In genomic region chr22:21709688-21710087, GRCh38 we compare ENCODE assay signal across 22 cellular contexts. TPM values are rescaled to one million over a fixed set of nuclear protein-coding genes. Genes with fewer than 3 reads are reported as not detected.
DNase-seq lines count a peak whose midpoint lies in the region; ATAC-seq, FAIRE-seq and TF ChIP-seq lines count a peak whose summit lies in the region.
"Had no signal": no experiment of that assay in that cellular context is flagged by ENCODE, and none has a peak within 500 bp of the region (broad histone marks: within the 10 kb centered on the region; RNA-seq: fewer than 3 reads in every experiment).

No MANE protein-coding gene starts in this region.

- no peak overlapping the region for H2AFZ ChIP-seq in GM12878 (ENCODE audit: control insufficient read depth, low read depth, low read length)
- peak overlapping the region; percentile 21 for H2AFZ ChIP-seq in osteoblast (ENCODE audit: low read length)

- H3K27ac ChIP-seq in RWPE1 = peak overlapping the region; percentile 13; the same call in 1 of the 2 replicates
- H3K27ac ChIP-seq in GM12878 (ENCODE audit: control insufficient read depth, insufficient read depth) = no peak overlapping the region
- H3K27ac ChIP-seq in osteoblast (ENCODE audit: low read depth, low read length) = no peak overlapping the region
- no peak overlapping the region for H3K27ac ChIP-seq in aorta (ENCODE audit: low read depth in 1 of 2, low read length in 2 of 2)
- H3K27ac ChIP-seq: SK-N-MC had no signal

- SMC1A ChIA-PET in GM12878 (lab: Charles Lee; ENCODE audit: uncharacterized antibody, unreplicated experiment) = interaction anchor here (1.2 kb wide), 1 partner anchor 19 kb away, joined by 3 read pairs; no protein-coding TSS in a partner anchor

- H3K79me2 ChIP-seq in GM12878 (ENCODE audit: control insufficient read depth, insufficient read depth, low read length) = no peaks in the 10 kb centered on the region
- H3K79me2 ChIP-seq in osteoblast (ENCODE audit: insufficient read depth, low read length) = no peaks in the 10 kb centered on the region

- H4K20me1 ChIP-seq in GM12878 (ENCODE audit: control insufficient read depth, insufficient read depth) = no peaks in the 10 kb centered on the region
- H4K20me1 ChIP-seq in osteoblast (ENCODE audit: insufficient read depth, low read length) = no peaks in the 10 kb centered on the region

- ATAC-seq in GM12878 = no peak
- no peak for ATAC-seq in HG03175 (IDR thresholded peaks at IDR 0.05; ENCODE audit: unreplicated experiment)
- no peak for ATAC-seq in aorta (ENCODE audit: low FRiP score)
- no peak for ATAC-seq in GM18505 (IDR thresholded peaks at IDR 0.05; ENCODE audit: unreplicated experiment)
- ATAC-seq: Panc1 had no signal

- in situ Hi-C loops in GM12878 (cut with MboI) = loop anchor here (5.0 to 25.0 kb wide), 2 partner anchors 238 to 1203 kb away; no protein-coding TSS in a partner anchor

- TF ChIP-seq CTCF in RWPE1 (conservative IDR thresholded peaks at IDR 0.05; ENCODE audit: low read depth) (no peak), GM12878 (IDR thresholded peaks at IDR 0.05 in 2 of 3, conservative IDR thresholded peaks at IDR 0.05 in 1 of 3; ENCODE audit: control insufficient read depth in 2 of 3, extremely low read depth in 1 of 3, insufficient read depth in 1 of 3, low read depth in 3 of 3, low read length in 3 of 3) (no peak), endothelial cell (IDR thresholded peaks at IDR 0.05; ENCODE audit: unreplicated experiment) (no peak), osteoblast (IDR thresholded peaks at IDR 0.05; ENCODE audit: extremely low read depth, low read depth, low read length) (no peak)

- WGBS in GM12878 (ENCODE audit: insufficient coverage, insufficient replicate concordance, low lambda C conversion rate, missing lambda C conversion rate) = 55% methylated on average over 8 of the region's 8 CpGs
- WGBS in aorta, 2 donors = 70 to 79% methylated on average over 8 of the region's 8 CpGs

- H3K27me3 ChIP-seq in GM12878 (replicated peaks in 1 of 2; ENCODE audit: control insufficient read depth in 2 of 2, insufficient read depth in 2 of 2, low read length in 1 of 2) (no peaks in the 10 kb centered on the region), osteoblast (ENCODE audit: insufficient read depth, low read length) (no peaks in the 10 kb centered on the region), aorta (ENCODE audit: control insufficient read depth in 1 of 2, insufficient read depth in 2 of 2, low read length in 1 of 2) (no peaks in the 10 kb centered on the region)
- H3K27me3 ChIP-seq: MG63 had no signal

- no peak for FAIRE-seq in GM12878 (lab: Jason Lieb, UNC)

- H3K4me3 ChIP-seq in GM12878 (no peak overlapping the region), osteoblast (ENCODE audit: insufficient read depth, low read length) (no peak overlapping the region), aorta (ENCODE audit: low read length in 2 of 2) (no peak overlapping the region)
- H3K4me3 ChIP-seq: MG63, SK-N-MC had no signal

- TF ChIP-seq RAD21 in GM12878 (IDR thresholded peaks at IDR 0.05; ENCODE audit: insufficient read depth, low read depth, low read length) = no peak

- RAD21 ChIA-PET in GM12878 (lab: Charles Lee; ENCODE audit: unreplicated experiment) = no interaction called here

- POLR2A ChIA-PET in RWPE1 (lab: Yijun Ruan, JAX; ENCODE audit: low non-redundant PET) (no interaction called here), GM12878 (lab: Charles Lee) (interaction anchor here (0.5 kb wide), 1 partner anchor 190 kb away, joined by 3 read pairs; no protein-coding TSS in a partner anchor)

- CTCF ChIA-PET in RWPE1 (lab: Yijun Ruan, JAX) (no interaction called here), GM12878 (lab: Yijun Ruan, JAX) (interaction anchor here (1.0 to 4.6 kb wide), 2 partner anchors 9 to 228 kb away, joined by 3 to 36 read pairs; no protein-coding TSS in a partner anchor)

- DNase-seq in RWPE1 (ENCODE audit: low spot score) (no peak), GM12878 (ENCODE audit: low read depth, low spot score) (no peak), endothelial cell (ENCODE audit: low spot score) (no peak), osteoblast (ENCODE audit: insufficient read length, low spot score, missing footprints) (no peak), aorta (no peak), GF-D8 (lab: John Stamatoyannopoulos, UW) (no peak)
- DNase-seq: C1 segment of cervical spinal cord; CD4-positive, alpha-beta memory T cell; COR-L47; DMS53; GOT3; KG1; NCI-H1105 treated with DMSO at 0.1 percent for 48 hours; NCI-H2029 treated with DMSO at 0.1 percent for 48 hours; NCI-H446 treated with DMSO at 0.1 percent for 48 hours; NCI-H526; SIG-M5 had no signal

- TF ChIP-seq EP300 in GM12878 (IDR thresholded peaks at IDR 0.05; ENCODE audit: borderline replicate concordance in 1 of 2, control insufficient read depth in 1 of 2, low read depth in 2 of 2, low read length in 2 of 2) = no peak

- peaks cover 11% of the 10 kb centered on the region for H3K4me1 Mint-ChIP-seq in endothelial cell (ENCODE audit: unreplicated experiment)

- H3K9me3 Mint-ChIP-seq in endothelial cell (ENCODE audit: unreplicated experiment) = no peaks in the 10 kb centered on the region

- H3K4me1 ChIP-seq in GM12878 (ENCODE audit: control insufficient read depth, insufficient read depth, low read length) (no peaks in the 10 kb centered on the region), osteoblast (ENCODE audit: insufficient read depth, low read length) (peaks cover 13% of the 10 kb centered on the region), aorta (ENCODE audit: control insufficient read depth in 1 of 2, insufficient read depth in 2 of 2, low read length in 2 of 2) (no peaks in the 10 kb centered on the region)

- H3K9ac ChIP-seq in GM12878 (ENCODE audit: control insufficient read depth, insufficient read depth, low read length) = no peak overlapping the region

- peaks cover 9% of the 10 kb centered on the region for H3K36me3 Mint-ChIP-seq in endothelial cell (ENCODE audit: low read depth, unreplicated experiment)

- no peak overlapping the region for H3K27ac Mint-ChIP-seq in endothelial cell (ENCODE audit: unreplicated experiment)

- no peak for TF ChIP-seq POLR2A in GM12878 (IDR thresholded peaks at IDR 0.05; ENCODE audit: low read depth, low read length)
- no peak for TF ChIP-seq POLR2A in GM18505 (IDR thresholded peaks at IDR 0.05; ENCODE audit: borderline replicate concordance, extremely low read depth, insufficient read depth, insufficient read length)

- intact Hi-C loops in GM12878 (cut with micrococcal nuclease; ENCODE audit: unreplicated experiment) = no loop called here
- intact Hi-C loops in aorta (cut with DNase I) = no loop called here

- no peaks in the 10 kb centered on the region for H3K36me3 ChIP-seq in GM12878 (ENCODE audit: control insufficient read depth in 2 of 2, insufficient read depth in 2 of 2, low read length in 1 of 2)
- H3K36me3 ChIP-seq in osteoblast (ENCODE audit: insufficient read depth, low read length) = no peaks in the 10 kb centered on the region
- H3K36me3 ChIP-seq in aorta (ENCODE audit: control insufficient read depth in 1 of 2, insufficient read depth in 2 of 2, low read length in 1 of 2) = no peaks in the 10 kb centered on the region
- H3K36me3 ChIP-seq: MG63 had no signal

- no peaks in the 10 kb centered on the region for H3K27me3 Mint-ChIP-seq in endothelial cell (ENCODE audit: unreplicated experiment)
- H3K27me3 Mint-ChIP-seq: CD4-positive, alpha-beta memory T cell had no signal

- H3K4me2 ChIP-seq in GM12878 (ENCODE audit: control insufficient read depth, insufficient read depth) (no peak overlapping the region), osteoblast (ENCODE audit: insufficient read depth, low read length) (no peak overlapping the region)

- no peaks in the 10 kb centered on the region for H3K9me3 ChIP-seq in GM12878 (replicated peaks; ENCODE audit: control insufficient read depth, insufficient read depth, low read length)
- no peaks in the 10 kb centered on the region for H3K9me3 ChIP-seq in osteoblast (ENCODE audit: low read depth, low read length)
- no peaks in the 10 kb centered on the region for H3K9me3 ChIP-seq in aorta (ENCODE audit: control insufficient read depth, low read length)
- H3K9me3 ChIP-seq: MG63 had no signal

- no TSS peak for BruUV-seq in GM12878 (replicated peaks; lab: Mats Ljungman, UMichigan)

- H3K4me3 Mint-ChIP-seq in endothelial cell (ENCODE audit: unreplicated experiment) = peak overlapping the region; percentile 6
- H3K4me3 Mint-ChIP-seq: CD4-positive, alpha-beta memory T cell had no signal

RNA-seq across cellular contexts. Expression of gene YPEL1, which starts 25.9 kb away (rescaled TPM):
- total RNA-seq in GM12878 (2013; cell fraction: nucleolus; rRNA removed) = 3.8 and 4.0 TPM in 2 replicates
- 0.98 and 5.0 TPM in 2 replicates for total RNA-seq in GM12878 (2014; rRNA removed)
- 0.67 and 0.83 TPM in 2 replicates for total RNA-seq in GM12878 (2014; rRNA removed; fragmentation: Illumina TruSeq; extraction: Trizol)
- 1.4 and 1.9 TPM in 2 replicates for total RNA-seq in GM12878 (2021)
- 1.2 TPM for polyA plus RNA-seq in GM12878 (2011; ENCODE audit: low read depth)
- polyA plus RNA-seq in GM12878 (2011; rRNA removed) = 2.5 and 2.7 TPM in 2 replicates
- 1.4 and 1.5 TPM in 2 replicates for polyA plus RNA-seq in GM12878 (2011; cell fraction: cytosol; rRNA removed)
- 1.3 and 1.7 TPM in 2 replicates for polyA plus RNA-seq in GM12878 (2011; cell fraction: nucleus; rRNA removed)
- 1.9 and 2.0 TPM in 2 replicates for polyA plus RNA-seq in GM12878 (2012)
- polyA plus RNA-seq in GM12878 (2014; fragmentation: Illumina TruSeq; extraction: Trizol) = 0.69 and 0.82 TPM in 2 replicates
- under 1 TPM; 0.13 to 0.21 TPM for polyA plus RNA-seq in GM12878 (2014; fragmentation: Nextera tagmentation; extraction: Ambion mirVana)
- 1.2 and 1.4 TPM in 2 replicates for polyA plus RNA-seq in GM12878 (2014; rRNA removed)
- 1 to 10 TPM; 1.7 to 2.4 TPM for polyA plus RNA-seq in GM12878 (2016; fragmentation: Nextera tagmentation; extraction: Ambion mirVana)
- 2.0 and 2.1 TPM in 2 replicates for polyA minus RNA-seq in GM12878 (2011; rRNA and poly(A)+ RNA removed)
- polyA minus RNA-seq in GM12878 (2011; cell fraction: cytosol; rRNA and poly(A)+ RNA removed) = 0.52 and 0.94 TPM in 2 replicates
- polyA minus RNA-seq in GM12878 (2011; cell fraction: nucleus; rRNA and poly(A)+ RNA removed) = 0.67 and 1.1 TPM in 2 replicates
- total RNA-seq in endothelial cell (ENCODE audit: unreplicated experiment) = 11.5 TPM
- 1.8 and 2.2 TPM in 2 replicates for total RNA-seq in osteoblast
- 1 to 10 TPM; 4.7 to 9.1 TPM for total RNA-seq in aorta
- polyA plus RNA-seq in aorta = 1 to 10 TPM; 2.0 to 4.8 TPM

RNA-seq across cellular contexts. Expression of gene PPIL2, which starts 43.9 kb away (rescaled TPM):
- 209 and 222 TPM in 2 replicates for total RNA-seq in GM12878 (2013; cell fraction: nucleolus; rRNA removed)
- total RNA-seq in GM12878 (2014; rRNA removed) (27.5 and 32.3 TPM in 2 replicates), GM12878 (2014; rRNA removed; fragmentation: Illumina TruSeq; extraction: Trizol) (27.1 and 29.0 TPM in 2 replicates), GM12878 (2021) (45.1 and 47.3 TPM in 2 replicates), endothelial cell (ENCODE audit: unreplicated experiment) (31.9 TPM), osteoblast (25.3 and 29.2 TPM in 2 replicates), aorta (10 to 100 TPM; 33.2 to 35.4 TPM)
- polyA plus RNA-seq in GM12878 (2011; ENCODE audit: low read depth) = 15.9 TPM
- polyA plus RNA-seq in GM12878 (2011; rRNA removed) (32.4 and 57.0 TPM in 2 replicates), GM12878 (2014; fragmentation: Illumina TruSeq; extraction: Trizol) (32.9 and 40.6 TPM in 2 replicates), GM12878 (2014; fragmentation: Nextera tagmentation; extraction: Ambion mirVana) (1 to 10 TPM; 3.5 to 5.7 TPM), GM12878 (2014; rRNA removed) (56.8 and 63.5 TPM in 2 replicates), GM12878 (2016; fragmentation: Nextera tagmentation; extraction: Ambion mirVana) (10 to 100 TPM; 39.4 to 46.7 TPM), aorta (10 to 100 TPM in 1 of 2 donors, 1 to 10 TPM in 1; 5.1 to 38.4 TPM)
- 52.5 and 59.8 TPM in 2 replicates for polyA plus RNA-seq in GM12878 (2011; cell fraction: cytosol; rRNA removed)
- polyA plus RNA-seq in GM12878 (2011; cell fraction: nucleus; rRNA removed) = 243 and 264 TPM in 2 replicates
- 30.2 and 32.0 TPM in 2 replicates for polyA plus RNA-seq in GM12878 (2012)
- 58.5 and 59.1 TPM in 2 replicates for polyA minus RNA-seq in GM12878 (2011; rRNA and poly(A)+ RNA removed)
- 11.9 and 12.9 TPM in 2 replicates for polyA minus RNA-seq in GM12878 (2011; cell fraction: cytosol; rRNA and poly(A)+ RNA removed)
- 64.8 and 107 TPM in 2 replicates for polyA minus RNA-seq in GM12878 (2011; cell fraction: nucleus; rRNA and poly(A)+ RNA removed)
